ENCODE assay signal across 8 cellular contexts in the genomic region with DNA sequence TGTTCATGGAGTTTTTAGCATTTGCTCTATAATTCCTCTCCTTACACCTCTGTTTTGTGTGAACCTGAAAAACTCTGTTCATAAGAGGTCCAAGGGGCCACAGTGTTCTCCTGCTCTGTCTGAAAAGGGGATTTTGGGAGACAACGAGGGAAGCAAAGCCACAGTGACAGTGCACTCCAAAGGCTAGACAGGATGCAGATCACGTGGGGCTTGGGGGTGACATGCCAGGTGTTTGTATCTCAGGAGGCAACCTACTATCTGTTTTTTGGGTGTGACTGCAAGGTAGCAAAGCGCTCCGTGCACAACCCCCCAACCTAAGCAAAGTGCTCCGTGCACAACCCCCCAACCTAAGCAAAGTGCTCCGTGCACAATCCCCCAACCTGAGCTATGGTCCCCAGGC. TPM values are rescaled to one million over a fixed set of nuclear protein-coding genes. Genes with fewer than 3 reads are reported as not detected.
DNase-seq lines count a peak whose midpoint lies in the region; ATAC-seq and TF ChIP-seq lines count a peak whose summit lies in the region.

No MANE protein-coding gene starts in this region.

- intact Hi-C loops in CD4-positive, alpha-beta T cell (cut with DNase I, micrococcal nuclease), result no loop called here
- intact Hi-C loops in breast epithelium (cut with DNase I; ENCODE audit: low total_unique reads), result loop anchor here (10.0 kb wide), 1 partner anchor 213 kb away; a partner anchor contains a TSS

- peak overlapping the region; percentile 58 for H3K27ac ChIP-seq in CD4-positive, alpha-beta T cell (ENCODE audit: low read depth, low read length)
- H3K27ac ChIP-seq in breast epithelium, result peak overlapping the region; percentile 92 to 98

- no peak overlapping the region for H2AFZ ChIP-seq in Loucy (ENCODE audit: low read length)

- H3K9me3 ChIP-seq in CD4-positive, alpha-beta T cell (ENCODE audit: control insufficient read depth, low read length), result no peaks in the 10 kb centered on the region
- H3K9me3 ChIP-seq in Loucy (ENCODE audit: insufficient read depth, low read depth, low read length) (no peaks in the 10 kb centered on the region), breast epithelium (no peaks in the 10 kb centered on the region)

- no peaks in the 10 kb centered on the region for H3K9me2 ChIP-seq in Loucy (replicated peaks; ENCODE audit: low read depth, low read length)

- CTCF ChIA-PET in CD4-positive, alpha-beta T cell (lab: Charles Lee), result interaction anchor here (1.2 kb wide), 1 partner anchor 12 kb away, joined by 3 read pairs; no protein-coding TSS in a partner anchor

- ATAC-seq in CD4-positive, alpha-beta T cell (ENCODE audit: poor library complexity), result no peak

- H3K9me3 Mint-ChIP-seq in CD4-positive, alpha-beta T cell, result no peaks in the 10 kb centered on the region
- no peaks in the 10 kb centered on the region for H3K9me3 Mint-ChIP-seq in nephron

- H3K4me2 ChIP-seq in Loucy (ENCODE audit: low read depth, low read length, poor library complexity, severe bottlenecking), result peak overlapping the region; percentile 97

- POLR2A ChIA-PET in CD4-positive, alpha-beta T cell (lab: Charles Lee), result interaction anchor here (0.7 to 4.4 kb wide), 11 partner anchors 9 to 326 kb away, joined by 3 to 21 read pairs (median 4); a partner anchor contains a TSS

- TF ChIP-seq CTCF in CD4-positive, alpha-beta T cell (IDR thresholded peaks at IDR 0.05), result no peak
- TF ChIP-seq CTCF in Loucy (conservative IDR thresholded peaks at IDR 0.05; ENCODE audit: low read length) (no peak), breast epithelium (IDR thresholded peaks at IDR 0.05) (no peak), nephron (IDR thresholded peaks at IDR 0.05; ENCODE audit: unreplicated experiment in 3 of 3) (no peak)

- H3F3A ChIP-seq in Loucy (ENCODE audit: low read depth), result peaks cover 54% of the 10 kb centered on the region

- H3K36me3 ChIP-seq in Loucy (ENCODE audit: insufficient read depth, low read length), result no peaks in the 10 kb centered on the region
- no peaks in the 10 kb centered on the region for H3K36me3 ChIP-seq in breast epithelium

- DNase-seq in CD4-positive, alpha-beta T cell, result peak in 5 of 10 experiments; percentile 20 to 51 (median 40)
- DNase-seq in breast epithelium (ENCODE audit: low spot score in 2 of 2) (no peak), GOT3 (lab: John Stamatoyannopoulos, UW) (no peak), NCI-H226 (no peak), CD1c-positive myeloid dendritic cell (ENCODE audit: extremely low spot score) (no peak), NCI-H2107 treated with DMSO at 0.1 percent for 48 hours (lab: John Stamatoyannopoulos, UW; ENCODE audit: unreplicated experiment) (no peak)

- H3K4me3 Mint-ChIP-seq in CD4-positive, alpha-beta T cell, result peak overlapping the region; percentile 53
- peak overlapping the region; percentile 26 to 71 (median 37) for H3K4me3 Mint-ChIP-seq in nephron

- no peaks in the 10 kb centered on the region for H3K36me3 Mint-ChIP-seq in CD4-positive, alpha-beta T cell (ENCODE audit: low read depth)
- H3K36me3 Mint-ChIP-seq in nephron (ENCODE audit: low read depth), result no peaks in the 10 kb centered on the region

- peak overlapping the region; percentile 93 for H3K9ac ChIP-seq in Loucy (ENCODE audit: low read depth, low read length, poor library complexity, severe bottlenecking)

- H3K4me1 ChIP-seq in Loucy (ENCODE audit: insufficient read depth, low read length, poor library complexity, severe bottlenecking), result peaks cover 55% of the 10 kb centered on the region
- peaks cover 5 to 23% of the 10 kb centered on the region in 2 donors for H3K4me1 ChIP-seq in breast epithelium

- no peaks in the 10 kb centered on the region for H3K27me3 Mint-ChIP-seq in CD4-positive, alpha-beta T cell
- no peaks in the 10 kb centered on the region for H3K27me3 Mint-ChIP-seq in nephron (ENCODE audit: low read depth)

- no peaks in the 10 kb centered on the region for H4K20me1 ChIP-seq in Loucy (ENCODE audit: insufficient read depth, low read length, poor library complexity, severe bottlenecking)

- peak overlapping the region; percentile 84 for H3K27ac Mint-ChIP-seq in CD4-positive, alpha-beta T cell
- H3K27ac Mint-ChIP-seq in nephron, result peak overlapping the region; percentile 93 to 99 (median 98)

- H3K27me3 ChIP-seq in CD4-positive, alpha-beta T cell (ENCODE audit: control insufficient read depth, insufficient read depth, low read length), result no peaks in the 10 kb centered on the region
- no peaks in the 10 kb centered on the region for H3K27me3 ChIP-seq in Loucy (ENCODE audit: insufficient read depth, low read length, poor library complexity, severe bottlenecking)
- H3K27me3 ChIP-seq in breast epithelium, result no peaks in the 10 kb centered on the region

- no peak for TF ChIP-seq POLR2A in breast epithelium (IDR thresholded peaks at IDR 0.05)

- H3K79me2 ChIP-seq in Loucy (ENCODE audit: insufficient read depth, low read length), result no peaks in the 10 kb centered on the region

- H3K4me1 Mint-ChIP-seq in CD4-positive, alpha-beta T cell (ENCODE audit: low read depth), result peaks cover 41% of the 10 kb centered on the region
- peaks cover 36% of the 10 kb centered on the region for H3K4me1 Mint-ChIP-seq in nephron

- peak overlapping the region; percentile 69 for H3K4me3 ChIP-seq in Loucy (ENCODE audit: low read length, poor library complexity, severe bottlenecking)
- H3K4me3 ChIP-seq in breast epithelium, result peak overlapping the region in 2 of 3 donors; percentile 25 to 52

RNA-seq across cellular contexts. Expression of a gene that starts 5.1 kb away (rescaled TPM):
- 100 to 1,000 TPM; 288 to 292 TPM for total RNA-seq in CD4-positive, alpha-beta T cell
- total RNA-seq in breast epithelium, result 100 to 1,000 TPM; 162 to 227 (median 203) TPM

RNA-seq across cellular contexts. Expression of a gene that starts 23.5 kb away (rescaled TPM):
- 1 to 10 TPM; 2.8 to 3.0 TPM for total RNA-seq in CD4-positive, alpha-beta T cell
- 1 to 10 TPM in 2 of 3 donors, under 1 TPM in 1; 0.98 to 1.8 (median 1.8) TPM for total RNA-seq in breast epithelium

RNA-seq across cellular contexts. Expression of a gene that starts 35.0 kb away (rescaled TPM):
- total RNA-seq in CD4-positive, alpha-beta T cell, result under 1 TPM; 0.58 to 0.95 TPM
- total RNA-seq in breast epithelium, result 1 to 10 TPM in 1 of 3 donors, under 1 TPM in 2; 0.59 to 2.4 (median 0.66) TPM

RNA-seq across cellular contexts. Expression of a gene that starts 44.2 kb away (rescaled TPM):
- total RNA-seq in CD4-positive, alpha-beta T cell, result 10 to 100 TPM; 75.3 to 76.8 TPM
- 10 to 100 TPM; 30.6 to 37.6 (median 31.5) TPM for total RNA-seq in breast epithelium

RNA-seq across cellular contexts. Expression of a gene that starts 50.7 kb away (rescaled TPM):
- 10 to 100 TPM; 13.8 to 17.4 TPM for total RNA-seq in CD4-positive, alpha-beta T cell
- total RNA-seq in breast epithelium, result 10 to 100 TPM; 51.1 to 74.2 (median 56.3) TPM
